In genomic region chr21:35323947-35324346, GRCh38 we compare ENCODE assay signal across 15 cellular contexts.
DNase-seq lines count a peak whose midpoint lies in the region; ATAC-seq and TF ChIP-seq lines count a peak whose summit lies in the region.
"Had no signal": no experiment of that assay in that cellular context is flagged by ENCODE, and none has a peak within 500 bp of the region (broad histone marks: within the 10 kb centered on the region; RNA-seq: fewer than 3 reads in every experiment).

No MANE protein-coding gene starts in this region.

- TF ChIP-seq CTCF in heart left ventricle (IDR thresholded peaks at IDR 0.05) (no peak), ovary (IDR thresholded peaks at IDR 0.05) (no peak)

- H3K36me3 ChIP-seq in heart left ventricle (no peaks in the 10 kb centered on the region), ovary (no peaks in the 10 kb centered on the region)
- H3K36me3 ChIP-seq: right lobe of liver had no signal

- peak; percentile 64 to 77 (median 66) for ATAC-seq in heart left ventricle
- ATAC-seq: activated T-helper 17 cell treated with anti-CD3 and anti-CD28 coated beads, Interleukin-2, amount 50 U/mL, for 72 hours; natural killer cell had no signal

- H3K9me3 ChIP-seq in heart left ventricle, result no peaks in the 10 kb centered on the region
- no peaks in the 10 kb centered on the region for H3K9me3 ChIP-seq in ovary
- H3K9me3 ChIP-seq: right lobe of liver had no signal

- WGBS in heart left ventricle, 4 donors, result 45 to 49% (median 47%) methylated on average over 9 of the region's 9 CpGs
- 17 to 20% (median 19%) methylated on average over 9 of the region's 9 CpGs for WGBS in ovary, 3 donors

- DNase-seq in AG08395 (ENCODE audit: low spot score) (peak; percentile 17), amniotic epithelial cell (ENCODE audit: low read depth) (peak; percentile 93), heart left ventricle (peak in 4 of 5 donors; percentile 16 to 57 (median 50)), ovary (peak; percentile 45 to 80 (median 63)), HPDE6-E6E7 (ENCODE audit: extremely low spot score) (no peak), NCI-H2171 treated with DMSO at 0.1 percent for 48 hours (lab: John Stamatoyannopoulos, UW) (no peak), OCI-M2 (lab: John Stamatoyannopoulos, UW; ENCODE audit: unreplicated experiment) (no peak)
- DNase-seq in effector CD4-positive, alpha-beta T cell, result no peak
- DNase-seq: activated CD4-positive, alpha-beta T cell treated with anti-CD3 and anti-CD28 coated beads for 48 hours; Karpas-422; natural killer cell; NCI-H2081 treated with DMSO at 0.1 percent for 48 hours; right lobe of liver had no signal

- peaks cover 0 to 21% (median 0%) of the 10 kb centered on the region in 12 donors for H3K4me1 ChIP-seq in heart left ventricle
- peaks cover 8% of the 10 kb centered on the region for H3K4me1 ChIP-seq in ovary (ENCODE audit: insufficient read depth)
- H3K4me1 ChIP-seq: right lobe of liver had no signal

- TF ChIP-seq EP300 in ovary (IDR thresholded peaks at IDR 0.05), result no peak

- H3K27ac ChIP-seq in heart left ventricle (peak overlapping the region in 10 of 12 donors; percentile 15 to 82 (median 44)), ovary (peak overlapping the region; percentile 7 to 33)
- H3K27ac ChIP-seq: epithelial cell of prostate, right lobe of liver had no signal

- intact Hi-C loops in heart left ventricle (cut with DNase I) (no loop called here), ovary (cut with DNase I) (no loop called here)

- TF ChIP-seq POLR2A in heart left ventricle (IDR thresholded peaks at IDR 0.05), result no peak
- TF ChIP-seq POLR2A in ovary (IDR thresholded peaks at IDR 0.05), result no peak

- H3K4me3 ChIP-seq in heart left ventricle (no peak overlapping the region), ovary (no peak overlapping the region)
- H3K4me3 ChIP-seq: right lobe of liver had no signal

- peaks cover 0 to 6% (median 0%) of the 10 kb centered on the region in 9 donors for H3K27me3 ChIP-seq in heart left ventricle
- no peaks in the 10 kb centered on the region for H3K27me3 ChIP-seq in ovary
- H3K27me3 ChIP-seq: right lobe of liver had no signal

Comparison
In these comparisons a context has a peak if more than half of its experiments do, and no peak if none do; other contexts are left out.
1. DNase-seq: peak in AG08395 (single experiment), amniotic epithelial cell (single experiment), heart left ventricle (4 of 5) and ovary (5 of 5); none in HPDE6-E6E7 (single experiment), NCI-H2171 treated with DMSO at 0.1 percent for 48 hours (single experiment), OCI-M2 (single experiment) and effector CD4-positive, alpha-beta T cell (single experiment).